In the genomic region with DNA sequence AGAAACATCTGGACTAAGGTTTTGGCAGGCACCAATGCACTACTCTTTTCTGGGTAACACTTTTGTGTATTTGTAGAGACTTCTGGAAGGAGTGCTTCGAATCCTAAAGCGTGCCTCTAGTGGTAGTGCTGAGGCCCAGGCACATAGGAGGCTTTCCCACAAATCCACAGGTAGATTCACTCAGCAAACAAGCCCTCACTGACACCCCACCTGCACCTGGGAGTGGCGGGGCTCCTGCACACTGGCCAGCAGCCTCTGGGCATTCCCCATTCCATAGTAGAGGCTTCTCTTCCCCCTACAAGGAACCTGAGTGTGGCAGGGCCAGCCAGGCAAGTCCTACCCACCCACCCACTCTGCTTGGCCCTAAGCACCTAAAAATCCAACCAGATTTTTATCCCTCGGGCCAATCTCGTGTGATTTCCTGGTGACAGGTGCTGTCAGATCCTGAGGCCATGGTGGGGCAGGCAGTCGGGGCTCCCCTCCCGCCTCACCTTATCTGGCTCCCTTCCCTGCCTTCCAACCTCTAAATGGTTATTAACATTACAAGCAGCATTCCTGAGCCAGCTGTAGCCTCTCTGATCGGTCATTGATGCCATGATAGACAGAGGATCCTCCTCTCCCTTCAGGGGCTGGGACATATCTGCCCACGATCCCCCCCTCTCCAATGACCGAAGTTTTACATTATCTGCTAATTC, we compare ENCODE assay signal across 21 cellular contexts.
A peak's percentile ranks its signal among the peaks of the same experiment; 100 is the strongest.
DNase-seq lines count a peak whose midpoint lies in the region; ATAC-seq and TF ChIP-seq lines count a peak whose summit lies in the region.
"Had no signal": no experiment of that assay in that cellular context is flagged by ENCODE, and none has a peak within 500 bp of the region (broad histone marks: within the 10 kb centered on the region; RNA-seq: fewer than 3 reads in every experiment).

No MANE protein-coding gene starts in this region.

- H3K4me3 Mint-ChIP-seq in chondrocyte (ENCODE audit: unreplicated experiment) = no peak overlapping the region
- H3K4me3 Mint-ChIP-seq in T-helper 17 cell = no peak overlapping the region
- H3K4me3 Mint-ChIP-seq: CD8-positive, alpha-beta T cell had no signal

- no peak overlapping the region for H2BK5ac ChIP-seq in mesendoderm (ENCODE audit: low read length)

- no peak overlapping the region for H3K4me3 ChIP-seq in HEK293 (ENCODE audit: low read depth, low read length)
- H3K4me3 ChIP-seq in mesendoderm (ENCODE audit: low read length) = no peak overlapping the region
- H3K4me3 ChIP-seq in spleen = no peak overlapping the region
- H3K4me3 ChIP-seq: SJSA1 had no signal

- no CpG with 5 or more reads among the region's 10 CpGs for WGBS in mesendoderm (ENCODE audit: extremely low coverage, insufficient coverage, low lambda C conversion rate)
- WGBS in spleen, 5 donors = 73 to 84% (median 78%) methylated on average over 9 to 10 of the region's 10 CpGs

- no peak overlapping the region for H3K56ac ChIP-seq in mesendoderm (ENCODE audit: low read length)

- no peaks in the 10 kb centered on the region for H3K79me1 ChIP-seq in mesendoderm (ENCODE audit: low read length)

- no peak overlapping the region for H4K5ac ChIP-seq in mesendoderm (ENCODE audit: low read length)

- H3K27me3 Mint-ChIP-seq in chondrocyte (ENCODE audit: low read depth) = peaks cover 37% of the 10 kb centered on the region
- peaks cover 30% of the 10 kb centered on the region for H3K27me3 Mint-ChIP-seq in T-helper 17 cell

- intact Hi-C loops in spleen (cut with DNase I; ENCODE audit: low total_unique reads) = no loop called here

- H3K23ac ChIP-seq in mesendoderm (ENCODE audit: low read length) = no peak overlapping the region

- H3K27ac ChIP-seq in HEK293 (ENCODE audit: extremely low read depth, low read depth, low read length) = no peak overlapping the region
- no peak overlapping the region for H3K27ac ChIP-seq in mesendoderm (ENCODE audit: low read depth, low read length)
- H3K27ac ChIP-seq in foreskin keratinocyte = no peak overlapping the region
- no peak overlapping the region for H3K27ac ChIP-seq in spleen
- H3K27ac ChIP-seq: KMS-11, SJSA1 had no signal

- no peak for TF ChIP-seq POLR2A in spleen (IDR thresholded peaks at IDR 0.05)

- DNase-seq in NCI-H748 (lab: John Stamatoyannopoulos, UW; ENCODE audit: unreplicated experiment) = peak; percentile 13
- DNase-seq in NCI-H748 treated with DMSO at 0.1 percent for 48 hours (lab: John Stamatoyannopoulos, UW) = no peak
- peak; percentile 39 for DNase-seq in chondrocyte (ENCODE audit: low spot score)
- peak; percentile 19 for DNase-seq in mesendoderm
- DNase-seq in T-helper 17 cell = no peak
- no peak for DNase-seq in foreskin keratinocyte
- no peak for DNase-seq in spleen
- DNase-seq: AML-193; C1 segment of cervical spinal cord; CD8-positive, alpha-beta T cell; EL; IMR-90; NCI-H1105; NCI-H1694; NCI-H2107; NCI-H510A; OCI-M1 had no signal

- TF ChIP-seq CTCF in HEK293 (tag by site-specific recombination; IDR thresholded peaks at IDR 0.05) = no peak
- TF ChIP-seq CTCF in chondrocyte (IDR thresholded peaks at IDR 0.05) = no peak
- TF ChIP-seq CTCF in foreskin keratinocyte (conservative IDR thresholded peaks at IDR 0.05) = no peak
- no peak for TF ChIP-seq CTCF in spleen (IDR thresholded peaks at IDR 0.05 in 8 of 11, conservative IDR thresholded peaks at IDR 0.05 in 3 of 11)

- H3K36me3 Mint-ChIP-seq in chondrocyte (ENCODE audit: low read depth) (peaks cover 2% of the 10 kb centered on the region), T-helper 17 cell (ENCODE audit: low read depth) (peaks cover 2% of the 10 kb centered on the region)
- H3K36me3 Mint-ChIP-seq: CD8-positive, alpha-beta T cell had no signal

- H3K4me2 ChIP-seq in mesendoderm (ENCODE audit: low read length) = no peak overlapping the region
- H3K4me2 ChIP-seq: KMS-11 had no signal

- no peak overlapping the region for H4K8ac ChIP-seq in mesendoderm (ENCODE audit: low read depth, low read length)

- no peak overlapping the region for H2AK5ac ChIP-seq in mesendoderm (ENCODE audit: low read length)

- H3K9ac ChIP-seq in mesendoderm (ENCODE audit: low read length) = no peak overlapping the region
- H3K9ac ChIP-seq: KMS-11 had no signal

- no peaks in the 10 kb centered on the region for H3K36me3 ChIP-seq in HEK293 (ENCODE audit: control insufficient read depth in 2 of 2, insufficient read depth in 1 of 2, low read length in 2 of 2)
- no peaks in the 10 kb centered on the region for H3K36me3 ChIP-seq in mesendoderm (ENCODE audit: control insufficient read depth, insufficient read depth, low read length)
- H3K36me3 ChIP-seq in spleen = no peaks in the 10 kb centered on the region
- H3K36me3 ChIP-seq: SJSA1 had no signal

- H3K9me3 ChIP-seq in HEK293 (ENCODE audit: control insufficient read depth, insufficient read depth, low read depth, low read length) (no peaks in the 10 kb centered on the region), T-helper 17 cell (ENCODE audit: control insufficient read depth, low read length, poor library complexity, severe bottlenecking) (no peaks in the 10 kb centered on the region), spleen (no peaks in the 10 kb centered on the region)
- H3K9me3 ChIP-seq: SJSA1 had no signal

- no peaks in the 10 kb centered on the region for H3K9me3 Mint-ChIP-seq in chondrocyte (ENCODE audit: low read depth)
- H3K9me3 Mint-ChIP-seq: CD8-positive, alpha-beta T cell had no signal

- H2BK120ac ChIP-seq in mesendoderm (ENCODE audit: low read depth, low read length) = no peak overlapping the region

- ATAC-seq in T-helper 17 cell (no peak), foreskin keratinocyte (no peak)
- ATAC-seq: CD8-positive, alpha-beta T cell; Right ventricle myocardium inferior had no signal

- H2BK15ac ChIP-seq in mesendoderm (replicated peaks; ENCODE audit: low read depth) = no peak overlapping the region

- POLR2A ChIA-PET in HEK293 (lab: Yijun Ruan, JAX) = no interaction called here

- H3K27me3 ChIP-seq in mesendoderm (ENCODE audit: insufficient read depth, low read length, poor library complexity) (no peaks in the 10 kb centered on the region), foreskin keratinocyte (peaks cover 3% of the 10 kb centered on the region), spleen (replicated peaks in 1 of 7) (peaks cover 0 to 24% (median 0%) of the 10 kb centered on the region in 7 donors)

- H3K18ac ChIP-seq in mesendoderm (ENCODE audit: low read length) = no peak overlapping the region

- CTCF ChIA-PET in HEK293 (lab: Yijun Ruan, JAX) = interaction anchor here (0.8 kb wide), 1 partner anchor 19 kb away, joined by 3 read pairs; no protein-coding TSS in a partner anchor

- H3K4me1 Mint-ChIP-seq in chondrocyte (ENCODE audit: low read depth) (no peaks in the 10 kb centered on the region), T-helper 17 cell (no peaks in the 10 kb centered on the region)

- no peaks in the 10 kb centered on the region for H3K4me1 ChIP-seq in HEK293 (ENCODE audit: control insufficient read depth, insufficient read depth, low read length)
- no peaks in the 10 kb centered on the region for H3K4me1 ChIP-seq in mesendoderm (ENCODE audit: control insufficient read depth, low read depth, low read length)
- H3K4me1 ChIP-seq in foreskin keratinocyte = no peaks in the 10 kb centered on the region
- H3K4me1 ChIP-seq in spleen = no peaks in the 10 kb centered on the region
- H3K4me1 ChIP-seq: SJSA1 had no signal

- H3K4ac ChIP-seq in mesendoderm (ENCODE audit: low read depth, low read length) = no peak overlapping the region

- no peaks in the 10 kb centered on the region for H3K79me2 ChIP-seq in mesendoderm (ENCODE audit: control insufficient read depth, insufficient read depth, low read length)

- H3K27ac Mint-ChIP-seq in chondrocyte (ENCODE audit: unreplicated experiment) (no peak overlapping the region), T-helper 17 cell (no peak overlapping the region)
- H3K27ac Mint-ChIP-seq: CD8-positive, alpha-beta T cell had no signal

TF ChIP-seq in HEK293, 187 proteins besides CTCF, POLR2A, EP300 and RAD21:
- TF ChIP-seq, protein P1, sequence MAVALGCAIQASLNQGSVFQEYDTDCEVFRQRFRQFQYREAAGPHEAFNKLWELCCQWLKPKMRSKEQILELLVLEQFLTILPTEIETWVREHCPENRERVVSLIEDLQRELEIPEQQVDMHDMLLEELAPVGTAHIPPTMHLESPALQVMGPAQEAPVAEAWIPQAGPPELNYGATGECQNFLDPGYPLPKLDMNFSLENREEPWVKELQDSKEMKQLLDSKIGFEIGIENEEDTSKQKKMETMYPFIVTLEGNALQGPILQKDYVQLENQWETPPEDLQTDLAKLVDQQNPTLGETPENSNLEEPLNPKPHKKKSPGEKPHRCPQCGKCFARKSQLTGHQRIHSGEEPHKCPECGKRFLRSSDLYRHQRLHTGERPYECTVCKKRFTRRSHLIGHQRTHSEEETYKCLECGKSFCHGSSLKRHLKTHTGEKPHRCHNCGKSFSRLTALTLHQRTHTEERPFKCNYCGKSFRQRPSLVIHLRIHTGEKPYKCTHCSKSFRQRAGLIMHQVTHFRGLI (tag by site-specific recombination; IDR thresholded peaks at IDR 0.05) = peak; percentile 92
- TF ChIP-seq, protein P2, sequence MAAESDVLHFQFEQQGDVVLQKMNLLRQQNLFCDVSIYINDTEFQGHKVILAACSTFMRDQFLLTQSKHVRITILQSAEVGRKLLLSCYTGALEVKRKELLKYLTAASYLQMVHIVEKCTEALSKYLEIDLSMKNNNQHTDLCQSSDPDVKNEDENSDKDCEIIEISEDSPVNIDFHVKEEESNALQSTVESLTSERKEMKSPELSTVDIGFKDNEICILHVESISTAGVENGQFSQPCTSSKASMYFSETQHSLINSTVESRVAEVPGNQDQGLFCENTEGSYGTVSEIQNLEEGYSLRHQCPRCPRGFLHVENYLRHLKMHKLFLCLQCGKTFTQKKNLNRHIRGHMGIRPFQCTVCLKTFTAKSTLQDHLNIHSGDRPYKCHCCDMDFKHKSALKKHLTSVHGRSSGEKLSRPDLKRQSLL (tag by site-specific recombination; IDR thresholded peaks at IDR 0.05) = no peak

Comparison
In these comparisons a context has a peak if more than half of its experiments do, and no peak if none do; other contexts are left out.
1. DNase-seq: peak in NCI-H748 (single experiment), chondrocyte (single experiment) and mesendoderm (single experiment); none in NCI-H748 treated with DMSO at 0.1 percent for 48 hours (single experiment), T-helper 17 cell (0 of 3), foreskin keratinocyte (0 of 2) and spleen (single experiment).